8 cellular contexts compared by ENCODE assay signal in genomic region chr5:91379602-91380490, GRCh38. TPM values are rescaled to one million over a fixed set of nuclear protein-coding genes. Genes with fewer than 3 reads are reported as not detected.
DNase-seq lines count a peak whose midpoint lies in the region; ATAC-seq and TF ChIP-seq lines count a peak whose summit lies in the region.

No MANE protein-coding gene starts in this region.

- peak overlapping the region; percentile 96 for H3K4me3 Mint-ChIP-seq in type B pancreatic cell

- peak; percentile 55 for ATAC-seq in HG02763 (IDR thresholded peaks at IDR 0.05; ENCODE audit: unreplicated experiment)
- peak; percentile 56 to 84 (median 80) for ATAC-seq in heart left ventricle

- H3K27me3 Mint-ChIP-seq in type B pancreatic cell = no peaks in the 10 kb centered on the region

- H3K4me3 ChIP-seq in GM12875 (ENCODE audit: low read depth, low read length) (peak overlapping the region; percentile 88), heart left ventricle (peak overlapping the region; percentile 60 to 83 (median 75))

- H3K27ac Mint-ChIP-seq in type B pancreatic cell = peak overlapping the region; percentile 100

- H3K4me1 Mint-ChIP-seq in type B pancreatic cell (ENCODE audit: unreplicated experiment) = peaks cover 14% of the 10 kb centered on the region

- peak; percentile 90 to 96 (median 95) for DNase-seq in NCI-H1417 (lab: John Stamatoyannopoulos, UW)
- peak; percentile 94 to 98 for DNase-seq in SW 1271 (lab: John Stamatoyannopoulos, UW)
- peak; percentile 93 to 97 (median 96) for DNase-seq in heart left ventricle
- DNase-seq in pons (ENCODE audit: low spot score) = peak; percentile 97
- peak; percentile 98 for DNase-seq in type B pancreatic cell (ENCODE audit: extremely low spot score, unreplicated experiment)

- intact Hi-C loops in heart left ventricle (cut with DNase I) = loop anchor here (1.0 to 10.0 kb wide), 11 partner anchors 66 to 515 kb away; no protein-coding TSS in a partner anchor

- peaks cover 9 to 57% (median 34%) of the 10 kb centered on the region in 12 donors for H3K4me1 ChIP-seq in heart left ventricle

- peaks cover 20% of the 10 kb centered on the region for H3K36me3 Mint-ChIP-seq in type B pancreatic cell

- TF ChIP-seq POLR2A in heart left ventricle (IDR thresholded peaks at IDR 0.05) = peak; percentile 21 to 62

- H3K27ac ChIP-seq in adipose tissue (ENCODE audit: low read depth, low read length) (peak overlapping the region; percentile 86), heart left ventricle (peak overlapping the region; percentile 96 to 100 (median 98))

- peaks cover 0 to 38% (median 36%) of the 10 kb centered on the region in 9 donors for H3K36me3 ChIP-seq in heart left ventricle

- WGBS in adipose tissue, 3 donors = 1% methylated on average over 72 to 73 of the region's 73 CpGs
- WGBS in heart left ventricle, 4 donors = 0 to 1% (median 0%) methylated on average over 33 to 73 of the region's 73 CpGs

- TF ChIP-seq CTCF in GM12875 (IDR thresholded peaks at IDR 0.05; ENCODE audit: borderline replicate concordance, insufficient read depth, low read depth, low read length) (no peak), heart left ventricle (IDR thresholded peaks at IDR 0.05) (peak in 2 of 12 donors; percentile 4), type B pancreatic cell (conservative IDR thresholded peaks at IDR 0.05) (no peak)

- no peaks in the 10 kb centered on the region for H3K27me3 ChIP-seq in heart left ventricle

- no peaks in the 10 kb centered on the region for H3K9me3 Mint-ChIP-seq in type B pancreatic cell

- no peaks in the 10 kb centered on the region for H3K9me3 ChIP-seq in heart left ventricle

RNA-seq across cellular contexts. Expression of gene ARRDC3, which starts 3.3 kb away (rescaled TPM):
- polyA plus RNA-seq in adipose tissue (10 to 100 TPM; 15.2 to 40.0 (median 20.4) TPM), heart left ventricle (1 to 10 TPM; 3.3 to 7.2 TPM)
- total RNA-seq in heart left ventricle (10 to 100 TPM in 5 of 9 donors, 1 to 10 TPM in 4; 4.3 to 53.6 (median 11.8) TPM), type B pancreatic cell (ENCODE audit: low replicate concordance) (98.6 and 109 TPM in 2 replicates)

Comparison
In these comparisons a context has a peak if more than half of its experiments do, and no peak if none do; other contexts are left out.
1. Peak in every context shown above with its lines: DNase-seq, ATAC-seq, H3K4me3 ChIP-seq and H3K27ac ChIP-seq.